Comparison of ENCODE assay signal across 1 cellular context in genomic region chr17:58006924-58007780, GRCh38.
TF ChIP-seq lines count a peak whose summit lies in the region.

SRSF1 (minus strand) TSS chr17:58007246; CDS start chr17:58007137, 109 bp downstream.

TF ChIP-seq in K562, 482 proteins besides CTCF, POLR2A, EP300 and RAD21 (continued from another document and continues in another):
- TF ChIP-seq MXI1 (IDR thresholded peaks at IDR 0.05; ENCODE audit: low read depth, low read length) (peak; percentile 17; the same call in 1 of the 2 replicates), TCF3 (CRISPR knock-in tag; IDR thresholded peaks at IDR 0.05) (peak; percentile 28), ARID3B (CRISPR knock-in tag; IDR thresholded peaks at IDR 0.05; ENCODE audit: borderline replicate concordance) (no peak), PCBP1 (IDR thresholded peaks at IDR 0.05; ENCODE audit: low read depth, low read length, poor library complexity, severe bottlenecking) (peak; percentile 96), ZNF232 (CRISPR knock-in tag; IDR thresholded peaks at IDR 0.05) (0 out of 2 replicates have a peak, but pooled peaks have one; percentile 66), CTBP1 (IDR thresholded peaks at IDR 0.05; ENCODE audit: borderline replicate concordance) (peak; percentile 81; the same call in 1 of the 2 replicates), NR3C1 (CRISPR knock-in tag; IDR thresholded peaks at IDR 0.05) (peak; percentile 6; the same call in 1 of the 2 replicates), TBL1XR1 (IDR thresholded peaks at IDR 0.05; ENCODE audit: low read length in 2 of 2) (peak; percentile 38 to 43; a peak in 1 of 4 replicates), E4F1 (CRISPR knock-in tag; IDR thresholded peaks at IDR 0.05; ENCODE audit: borderline replicate concordance) (no peak), PKNOX1 (IDR thresholded peaks at IDR 0.05) (peak; percentile 92), NFRKB (IDR thresholded peaks at IDR 0.05; ENCODE audit: low read depth) (peak; percentile 100), FOS (IDR thresholded peaks at IDR 0.05; ENCODE audit: extremely low read depth, insufficient read length) (no peak), FOXK2 (conservative IDR thresholded peaks at IDR 0.05 in 1 of 2, IDR thresholded peaks at IDR 0.05 in 1 of 2; ENCODE audit: low read depth in 2 of 2) (peak; percentile 82), NR1H2 (CRISPR knock-in tag; IDR thresholded peaks at IDR 0.05) (peak; percentile 81; the same call in 1 of the 2 replicates), JUND (IDR thresholded peaks at IDR 0.05; ENCODE audit: borderline replicate concordance, low read depth, low read length) (peak; percentile 38; the same call in 1 of the 2 replicates), JUND (tag; IDR thresholded peaks at IDR 0.05; ENCODE audit: borderline replicate concordance, low read depth, low read length) (no peak; the same call in 2 of the 3 replicates), POLR2G (IDR thresholded peaks at IDR 0.05; ENCODE audit: low read depth, low read length) (peak; percentile 99), ESRRA (IDR thresholded peaks at IDR 0.05; ENCODE audit: borderline replicate concordance, low read depth) (peak; percentile 79), TSHZ1 (CRISPR knock-in tag; IDR thresholded peaks at IDR 0.05) (no peak), NFIX (CRISPR knock-in tag; IDR thresholded peaks at IDR 0.05; ENCODE audit: low read depth) (no peak), SMAD2 (IDR thresholded peaks at IDR 0.05; ENCODE audit: low read depth, low read length) (no peak), PHF8 (IDR thresholded peaks at IDR 0.05; ENCODE audit: borderline replicate concordance, low read length) (peak; percentile 83), NEUROD1 (IDR thresholded peaks at IDR 0.05; ENCODE audit: borderline replicate concordance, low read depth, low read length, partially characterized antibody) (no peak), FOSL1 (tag; conservative IDR thresholded peaks at IDR 0.05) (peak; percentile 53), ZKSCAN1 (IDR thresholded peaks at IDR 0.05; ENCODE audit: low read depth, low read length) (0 out of 2 replicates have a peak, but pooled peaks have one; percentile 15), PRMT5 (CRISPR knock-in tag; IDR thresholded peaks at IDR 0.05) (no peak), RFX1 (IDR thresholded peaks at IDR 0.05) (peak; percentile 94), ZFP30 (CRISPR knock-in tag; IDR thresholded peaks at IDR 0.05; ENCODE audit: borderline replicate concordance) (no peak), USF1 (CRISPR knock-in tag; IDR thresholded peaks at IDR 0.05) (no peak), NR2F6 (CRISPR knock-in tag; IDR thresholded peaks at IDR 0.05) (no peak), ATF4 (CRISPR knock-in tag; IDR thresholded peaks at IDR 0.05) (peak; percentile 61; the same call in 1 of the 2 replicates), MBD2 (IDR thresholded peaks at IDR 0.05; ENCODE audit: borderline replicate concordance, low read depth) (peak; percentile 63; the same call in 1 of the 2 replicates), IFI16 (CRISPR knock-in tag; IDR thresholded peaks at IDR 0.05) (0 out of 2 replicates have a peak, but pooled peaks have one; percentile 27), TEAD4 (IDR thresholded peaks at IDR 0.05; ENCODE audit: low read length) (peak; percentile 21), TEAD4 (CRISPR knock-in tag; IDR thresholded peaks at IDR 0.05; ENCODE audit: borderline replicate concordance) (no peak), CBX1 (IDR thresholded peaks at IDR 0.05; ENCODE audit: low read depth) (peak; percentile 24), ZNF764 (CRISPR knock-in tag; IDR thresholded peaks at IDR 0.05; ENCODE audit: low read depth) (no peak), ZBTB33 (CRISPR knock-in tag; IDR thresholded peaks at IDR 0.05) (peak; percentile 28), E2F3 (CRISPR knock-in tag; IDR thresholded peaks at IDR 0.05) (peak; percentile 100), ZNF668 (CRISPR knock-in tag; IDR thresholded peaks at IDR 0.05) (no peak), NFIC (IDR thresholded peaks at IDR 0.05) (peak; percentile 51; the same call in 1 of the 2 replicates), MAFG (tag; conservative IDR thresholded peaks at IDR 0.05) (no peak), RBM25 (IDR thresholded peaks at IDR 0.05; ENCODE audit: low read depth, low read length, severe bottlenecking) (no peak), CCNT2 (IDR thresholded peaks at IDR 0.05; ENCODE audit: borderline replicate concordance, extremely low read depth, insufficient read length, low read depth, low read length) (peak; percentile 56), ZNF24 (IDR thresholded peaks at IDR 0.05) (peak; percentile 99), ETV1 (tag; conservative IDR thresholded peaks at IDR 0.05; ENCODE audit: low read depth) (peak; percentile 80), MCM3 (IDR thresholded peaks at IDR 0.05) (no peak), CREB3 (tag; conservative IDR thresholded peaks at IDR 0.05; ENCODE audit: low read depth) (no peak; the same call in 1 of the 2 replicates), DDX20 (tag; IDR thresholded peaks at IDR 0.05; ENCODE audit: low read depth) (0 out of 2 replicates have a peak, but pooled peaks have one; percentile 28), SAFB (IDR thresholded peaks at IDR 0.05; ENCODE audit: borderline replicate concordance, low read depth, low read length) (peak; percentile 49; the same call in 1 of the 2 replicates), FOXJ3 (CRISPR knock-in tag; IDR thresholded peaks at IDR 0.05) (no peak), GTF2F1 (IDR thresholded peaks at IDR 0.05; ENCODE audit: low read depth, low read length) (peak; percentile 85), TFAP4 (CRISPR knock-in tag; IDR thresholded peaks at IDR 0.05; ENCODE audit: borderline replicate concordance) (peak; percentile 89)
